Comparison of ENCODE assay signal across 15 cellular contexts in the genomic region with DNA sequence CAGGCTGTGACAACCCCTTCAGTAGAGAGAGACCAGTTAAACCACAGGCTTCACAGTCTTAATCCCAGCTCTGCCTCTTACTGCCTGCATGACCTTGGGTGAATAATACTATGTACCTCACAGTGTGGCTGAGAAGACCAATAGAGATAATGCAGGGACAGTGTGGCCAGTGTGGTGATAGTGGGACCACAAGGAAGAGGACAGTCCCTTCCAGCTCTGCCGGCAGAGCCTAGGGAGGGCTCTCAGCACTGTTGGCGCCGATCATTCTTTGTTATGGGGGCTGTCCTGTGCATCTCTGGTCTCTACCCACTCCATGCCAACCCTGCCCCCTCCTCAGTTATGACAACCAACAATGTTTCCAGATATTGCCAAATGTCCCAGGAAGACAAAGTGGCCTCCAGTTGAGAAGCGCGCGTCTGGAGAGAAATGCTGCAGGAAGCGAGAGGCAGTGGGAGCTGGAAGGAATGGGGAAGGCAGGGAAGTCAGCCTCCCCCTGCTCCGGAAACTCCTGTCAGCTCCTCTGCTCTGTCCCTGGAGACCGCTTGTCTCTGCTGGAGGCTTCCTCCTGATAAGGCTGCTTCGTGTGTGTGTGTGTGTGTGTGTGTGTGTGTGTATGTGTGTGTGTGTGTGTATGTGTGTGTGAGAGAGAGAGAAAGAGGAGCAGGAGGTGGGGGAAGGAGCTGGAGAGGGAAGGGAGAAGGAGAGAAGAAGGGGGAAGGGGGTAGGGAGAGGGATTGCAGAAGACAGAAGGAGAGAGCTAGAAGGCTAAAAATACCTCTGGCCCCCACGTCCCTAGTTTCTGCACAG. TPM values are rescaled to one million over a fixed set of nuclear protein-coding genes. Genes with fewer than 3 reads are reported as not detected.
A peak's percentile ranks its signal among the peaks of the same experiment; 100 is the strongest.
DNase-seq lines count a peak whose midpoint lies in the region; ATAC-seq and TF ChIP-seq lines count a peak whose summit lies in the region.
"Had no signal": no experiment of that assay in that cellular context is flagged by ENCODE, and none has a peak within 500 bp of the region (broad histone marks: within the 10 kb centered on the region; RNA-seq: fewer than 3 reads in every experiment).

No MANE protein-coding gene starts in this region.

- H3K4me1 Mint-ChIP-seq in WTC11, result peaks cover 41% of the 10 kb centered on the region

- 54% methylated on average over 3 of the region's 11 CpGs; no CpG with 5 or more reads in 1 of the 2 experiments for WGBS in IMR-90 (ENCODE audit: extremely low coverage in 2 of 2, insufficient read length in 1 of 2), 2 experiments
- 79% methylated on average over 8 of the region's 11 CpGs for WGBS in mammary epithelial cell (ENCODE audit: low coverage, missing lambda C conversion rate)

- dilution Hi-C loops in IMR-90 (cut with HindIII; ENCODE audit: low sequenced_read_pairs, unreplicated experiment), result no loop called here
- dilution Hi-C loops in mammary epithelial cell (cut with HindIII; ENCODE audit: low sequenced_read_pairs), result no loop called here

- DNase-seq in IMR-90, result peak; percentile 44
- no peak for DNase-seq in WTC11 (ENCODE audit: low spot score)
- peak; percentile 47 for DNase-seq in left ventricle myocardium superior
- DNase-seq in skeletal muscle cell (ENCODE audit: low read depth), result peak; percentile 45
- no peak for DNase-seq in mammary epithelial cell
- DNase-seq: activated CD8-positive, alpha-beta memory T cell treated with anti-CD3 and anti-CD28 coated beads, Interleukin-2, amount 10 ng/mL, durations not matched to agents 7 days and 5 days; amniotic stem cell; DMS53; kidney glomerular epithelial cell; MG63 had no signal

- peak overlapping the region; percentile 13 for H4K91ac ChIP-seq in IMR-90 (ENCODE audit: insufficient read depth, low read depth, low read length)

- no peak overlapping the region for H3K27ac Mint-ChIP-seq in WTC11
- H3K27ac Mint-ChIP-seq: activated CD8-positive, alpha-beta memory T cell treated with anti-CD3 and anti-CD28 coated beads, Interleukin-2, amount 10 ng/mL, durations not matched to agents 7 days and 5 days had no signal

- H3K27me3 Mint-ChIP-seq in WTC11 (ENCODE audit: low read depth), result peaks cover 6% of the 10 kb centered on the region

- H3K9ac ChIP-seq in IMR-90 (ENCODE audit: low read depth, low read length), result no peak overlapping the region
- no peak overlapping the region for H3K9ac ChIP-seq in mammary epithelial cell (ENCODE audit: insufficient read depth, low read length)

- ATAC-seq in IMR-90 (ENCODE audit: low read depth), result peak; percentile 56
- ATAC-seq in WTC11, result peak; percentile 46
- ATAC-seq in left ventricle myocardium superior, result peak; percentile 60
- ATAC-seq in GM19351 (IDR thresholded peaks at IDR 0.05; ENCODE audit: unreplicated experiment), result no peak
- ATAC-seq in GM21528 (IDR thresholded peaks at IDR 0.05; ENCODE audit: low FRiP score, unreplicated experiment), result no peak
- ATAC-seq: activated CD8-positive, alpha-beta memory T cell treated with anti-CD3 and anti-CD28 coated beads, Interleukin-2, amount 10 ng/mL, durations not matched to agents 7 days and 5 days had no signal

- H3K14ac ChIP-seq in IMR-90 (replicated peaks; ENCODE audit: low read depth, low read length), result peak overlapping the region; percentile 40; the same call in 1 of the 2 replicates

- no peaks in the 10 kb centered on the region for H3K27me3 ChIP-seq in IMR-90 (ENCODE audit: control insufficient read depth, insufficient read depth, low read length)
- H3K27me3 ChIP-seq in mammary epithelial cell (ENCODE audit: insufficient read depth, low read length), result no peaks in the 10 kb centered on the region
- H3K27me3 ChIP-seq: MG63 had no signal

- H4K20me1 ChIP-seq in IMR-90 (ENCODE audit: insufficient read depth, low read length), result no peaks in the 10 kb centered on the region
- no peaks in the 10 kb centered on the region for H4K20me1 ChIP-seq in mammary epithelial cell (ENCODE audit: insufficient read depth, low read length)

- H4K8ac ChIP-seq in IMR-90 (ENCODE audit: low read depth in 2 of 2, low read length in 2 of 2), result peak overlapping the region; percentile 53 to 78; a peak in 3 of 4 replicates

- intact Hi-C loops in IMR-90 (cut with micrococcal nuclease) (loop anchor here (2.0 kb wide), 1 partner anchor 175 kb away; no protein-coding TSS in a partner anchor), left ventricle myocardium superior (cut with micrococcal nuclease) (loop anchor here (5.0 kb wide), 1 partner anchor 150 kb away; no protein-coding TSS in a partner anchor), mammary epithelial cell (cut with micrococcal nuclease) (loop anchor here (5.0 kb wide), 1 partner anchor 45 kb away; no protein-coding TSS in a partner anchor)

- H2BK120ac ChIP-seq in IMR-90 (ENCODE audit: low read depth, low read length), result peak overlapping the region; percentile 48

- BruUV-seq in IMR-90 (replicated peaks; lab: Mats Ljungman, UMichigan), result no TSS peak
- BruUV-seq in mammary epithelial cell (replicated peaks; lab: Mats Ljungman, UMichigan), result no TSS peak

- H3K23ac ChIP-seq in IMR-90 (ENCODE audit: low read depth, low read length), result 0 out of 2 replicates have a peak overlapping the region, but pooled peaks have one; percentile 35

- peak overlapping the region; percentile 37; the same call in 1 of the 2 replicates for H3K4me3 Mint-ChIP-seq in WTC11
- H3K4me3 Mint-ChIP-seq: activated CD8-positive, alpha-beta memory T cell treated with anti-CD3 and anti-CD28 coated beads, Interleukin-2, amount 10 ng/mL, durations not matched to agents 7 days and 5 days had no signal

- peak overlapping the region; percentile 75 for H2AFZ ChIP-seq in IMR-90 (replicated peaks; ENCODE audit: low read length, poor library complexity)
- H2AFZ ChIP-seq in mammary epithelial cell (ENCODE audit: low read depth, low read length), result no peak overlapping the region

- no peaks in the 10 kb centered on the region for H3K79me2 ChIP-seq in mammary epithelial cell (ENCODE audit: insufficient read depth, low read length)

- peak overlapping the region; percentile 38; the same call in 1 of the 2 replicates for H4K5ac ChIP-seq in IMR-90 (ENCODE audit: low read depth, low read length)

- H3K9me3 Mint-ChIP-seq in WTC11, result peaks cover 9% of the 10 kb centered on the region

- no peak for TF ChIP-seq POLR2A in IMR-90 (IDR thresholded peaks at IDR 0.05; ENCODE audit: low read depth, low read length)

- H3K4me2 ChIP-seq in IMR-90 (ENCODE audit: low read depth, low read length), result no peak overlapping the region
- no peak overlapping the region for H3K4me2 ChIP-seq in mammary epithelial cell (ENCODE audit: insufficient read depth, low read depth, low read length)

- no peak overlapping the region for H2BK5ac ChIP-seq in IMR-90 (ENCODE audit: low read depth, low read length, poor library complexity, severe bottlenecking)

- CTCF ChIA-PET in IMR-90 (lab: Yijun Ruan, JAX) (interaction anchor here (1.3 to 1.7 kb wide), 2 partner anchors 147 to 175 kb away, joined by 4 to 8 read pairs; no protein-coding TSS in a partner anchor), WTC11 (lab: Charles Lee) (interaction anchor here (0.6 to 4.0 kb wide), 19 partner anchors 9 to 193 kb away, joined by 3 to 52 read pairs (median 7); a partner anchor contains a TSS), mammary epithelial cell (lab: Charles Lee; ENCODE audit: low non-redundant PET) (interaction anchor here (0.7 kb wide), 1 partner anchor 175 kb away, joined by 5 read pairs; no protein-coding TSS in a partner anchor)

- H2AK9ac ChIP-seq in IMR-90 (replicated peaks; ENCODE audit: low read depth, low read length, poor library complexity), result peak overlapping the region; percentile 58

- POLR2A ChIA-PET in IMR-90 (lab: Charles Lee; ENCODE audit: unreplicated experiment), result no interaction called here
- POLR2A ChIA-PET in WTC11 (lab: Charles Lee), result interaction anchor here (0.6 to 1.6 kb wide), 8 partner anchors 10 to 175 kb away, joined by 3 to 9 read pairs (median 4); no protein-coding TSS in a partner anchor

- H3K36me3 ChIP-seq in IMR-90 (ENCODE audit: control insufficient read depth, insufficient read depth, low read length), result no peaks in the 10 kb centered on the region
- no peaks in the 10 kb centered on the region for H3K36me3 ChIP-seq in mammary epithelial cell (ENCODE audit: insufficient read depth, low read length)
- H3K36me3 ChIP-seq: MG63 had no signal

- peaks cover 9% of the 10 kb centered on the region for H3K9me1 ChIP-seq in IMR-90 (ENCODE audit: insufficient read depth, low read length)

- peak overlapping the region; percentile 32; the same call in 1 of the 2 replicates for H3K18ac ChIP-seq in IMR-90 (ENCODE audit: low read depth, low read length)

- peaks cover 3% of the 10 kb centered on the region for H3K36me3 Mint-ChIP-seq in WTC11
- H3K36me3 Mint-ChIP-seq: activated CD8-positive, alpha-beta memory T cell treated with anti-CD3 and anti-CD28 coated beads, Interleukin-2, amount 10 ng/mL, durations not matched to agents 7 days and 5 days had no signal

- H3K4ac ChIP-seq in IMR-90 (ENCODE audit: low read depth, low read length), result peak overlapping the region; percentile 26

- H3K4me1 ChIP-seq in IMR-90 (ENCODE audit: control insufficient read depth, insufficient read depth, low read length) (peaks cover 12% of the 10 kb centered on the region), mammary epithelial cell (ENCODE audit: insufficient read depth, low read length) (no peaks in the 10 kb centered on the region)

- peak overlapping the region; percentile 36; the same call in 1 of the 2 replicates for H2AK5ac ChIP-seq in IMR-90 (ENCODE audit: low read depth, low read length)

- peak overlapping the region; percentile 1; the same call in 1 of the 3 replicates for H2BK15ac ChIP-seq in IMR-90 (ENCODE audit: low read depth, low read length)

- H3K4me3 ChIP-seq in IMR-90 (ENCODE audit: insufficient read depth, low read depth, low read length) (no peak overlapping the region), skeletal muscle cell (ENCODE audit: low read depth, low read length) (no peak overlapping the region), mammary epithelial cell (replicated peaks in 1 of 3; ENCODE audit: insufficient read depth in 1 of 3, low read depth in 2 of 3, low read length in 3 of 3) (no peak overlapping the region)
- H3K4me3 ChIP-seq: MG63 had no signal

- H3K27ac ChIP-seq in IMR-90 (ENCODE audit: insufficient read depth, low read length) (no peak overlapping the region), mammary epithelial cell (ENCODE audit: insufficient read depth, low read depth, low read length) (no peak overlapping the region)
- H3K27ac ChIP-seq: epithelial cell of prostate had no signal

- peak overlapping the region; percentile 83; the same call in 1 of the 2 replicates for H2BK20ac ChIP-seq in IMR-90 (ENCODE audit: low read depth, low read length)

- peak; percentile 1; the same call in 1 of the 2 replicates for TF ChIP-seq RAD21 in IMR-90 (IDR thresholded peaks at IDR 0.05; ENCODE audit: low read length)

- H3K9me3 ChIP-seq in IMR-90 (ENCODE audit: control insufficient read depth, insufficient read depth, low read length), result no peaks in the 10 kb centered on the region
- H3K9me3 ChIP-seq in mammary epithelial cell (replicated peaks; ENCODE audit: insufficient read depth, low read length), result no peaks in the 10 kb centered on the region
- H3K9me3 ChIP-seq: MG63 had no signal

- TF ChIP-seq CTCF in IMR-90 (conservative IDR thresholded peaks at IDR 0.05; ENCODE audit: low read depth, low read length), result no peak
- TF ChIP-seq CTCF in WTC11 (IDR thresholded peaks at IDR 0.05), result no peak
- no peak for TF ChIP-seq CTCF in mammary epithelial cell (conservative IDR thresholded peaks at IDR 0.05 in 1 of 2, IDR thresholded peaks at IDR 0.05 in 1 of 2; ENCODE audit: extremely low read depth in 1 of 2, insufficient read depth in 1 of 2, low read depth in 1 of 2, low read length in 2 of 2)

- H3K56ac ChIP-seq in IMR-90 (ENCODE audit: extremely low read depth, insufficient read depth, low read length), result no peak overlapping the region

- no peaks in the 10 kb centered on the region; a peak in 1 of 4 replicates for H3K79me1 ChIP-seq in IMR-90 (ENCODE audit: low read depth in 1 of 2, low read length in 2 of 2)

- in situ Hi-C loops in IMR-90 (cut with MboI; ENCODE audit: low sequenced_read_pairs) (no loop called here), mammary epithelial cell (cut with MboI; ENCODE audit: low sequenced_read_pairs in 2 of 2) (loop anchor here in 1 of 2 donors (5.0 kb wide), 1 partner anchor 150 kb away; no protein-coding TSS in a partner anchor)

RNA-seq across cellular contexts. Expression of a gene that starts 31.8 kb away (rescaled TPM):
- not detected in 2 replicates for total RNA-seq in IMR-90 (2012; rRNA removed)
- polyA plus RNA-seq in IMR-90 (2012; rRNA removed), result not detected in 2 replicates
- not detected in 2 replicates for polyA plus RNA-seq in IMR-90 (2012; cell fraction: cytosol; rRNA removed)
- not detected in 2 replicates for polyA plus RNA-seq in IMR-90 (2012; cell fraction: nucleus; rRNA removed; ENCODE audit: low replicate concordance)
- 2.3 to 4.9 TPM (median 2.9 TPM) in 3 replicates for total RNA-seq in WTC11 (2021)
- total RNA-seq in left ventricle myocardium superior, result 3.3 TPM
- not detected for total RNA-seq in mammary epithelial cell
- not detected for polyA plus RNA-seq in mammary epithelial cell
- polyA minus RNA-seq in mammary epithelial cell, result not detected
- total RNA-seq: activated CD8-positive, alpha-beta memory T cell treated with anti-CD3 and anti-CD28 coated beads, Interleukin-2, amount 10 ng/mL, durations not matched to agents 7 days and 5 days; posterior vena cava; T-helper 1 cell treated with Interleukin-12 subunit alpha and Interleukin-12 subunit beta and Interleukin-4 antibody, amounts not matched to agents 30 ng/mL and 1 ng/mL, for 36 hours had no signal

Comparison
In these comparisons a context has a peak if more than half of its experiments do, and no peak if none do; other contexts are left out.
1. ATAC-seq: peak in IMR-90 (single experiment), WTC11 (single experiment) and left ventricle myocardium superior (single experiment); none in GM19351 (single experiment) and GM21528 (single experiment).
2. DNase-seq: peak in IMR-90 (single experiment), left ventricle myocardium superior (single experiment) and skeletal muscle cell (single experiment); none in WTC11 (single experiment) and mammary epithelial cell (single experiment).